Comparison of ENCODE assay signal across 1 cellular context in genomic region chr2:88627055-88627855, GRCh38.
TF ChIP-seq lines count a peak whose summit lies in the region.

Gene EIF2AK3 (minus strand): TSS chr2:88627464. CDS start chr2:88627274, 190 bp downstream.

TF ChIP-seq in GM12878, 131 proteins besides CTCF, POLR2A, EP300 and RAD21 (continued from another document):
- TF ChIP-seq IRF3 (IDR thresholded peaks at IDR 0.05) (peak; percentile 99), BCL11A (IDR thresholded peaks at IDR 0.05; ENCODE audit: low read depth, low read length) (no peak), PRDM15 (CRISPR knock-in tag; IDR thresholded peaks at IDR 0.05) (no peak), MXI1 (IDR thresholded peaks at IDR 0.05; ENCODE audit: low read depth, low read length) (peak; percentile 73), IKZF1 (conservative IDR thresholded peaks at IDR 0.05) (peak; percentile 70), MYC (IDR thresholded peaks at IDR 0.05; ENCODE audit: insufficient read depth, insufficient read length, insufficient replicate concordance, low read length, severe bottlenecking) (peak; percentile 34), NKRF (conservative IDR thresholded peaks at IDR 0.05) (peak; percentile 97), HDGF (IDR thresholded peaks at IDR 0.05) (peak; percentile 22; the same call in 1 of the 2 replicates), NFYA (IDR thresholded peaks at IDR 0.05; ENCODE audit: borderline replicate concordance, low read depth, low read length) (peak; percentile 98), TAF1 (IDR thresholded peaks at IDR 0.05; ENCODE audit: borderline replicate concordance, low read depth, low read length) (peak; percentile 82), NFIC (IDR thresholded peaks at IDR 0.05; ENCODE audit: low read depth, low read length) (no peak), SRF (IDR thresholded peaks at IDR 0.05; ENCODE audit: low read depth in 2 of 2, low read length in 2 of 2) (peak in 1 of 2 experiments; percentile 63; a peak in 1 of 4 replicates), ZNF687 (IDR thresholded peaks at IDR 0.05) (peak; percentile 72), CEBPZ (IDR thresholded peaks at IDR 0.05; ENCODE audit: low read depth, low read length) (peak; percentile 98), GABPA (IDR thresholded peaks at IDR 0.05; ENCODE audit: low read depth) (peak; percentile 81), FOS (IDR thresholded peaks at IDR 0.05; ENCODE audit: borderline replicate concordance, extremely low read depth, insufficient read length) (peak; percentile 98), PBX3 (IDR thresholded peaks at IDR 0.05; ENCODE audit: insufficient replicate concordance, low read depth, low read length) (peak; percentile 98), ELK1 (IDR thresholded peaks at IDR 0.05; ENCODE audit: low read depth, low read length) (peak; percentile 85), TCF7 (IDR thresholded peaks at IDR 0.05; ENCODE audit: borderline replicate concordance) (no peak), BRCA1 (IDR thresholded peaks at IDR 0.05; ENCODE audit: low read depth, low read length) (no peak), SKIL (IDR thresholded peaks at IDR 0.05; ENCODE audit: low read depth, poor library complexity, severe bottlenecking) (peak; percentile 96), LARP7 (IDR thresholded peaks at IDR 0.05) (peak; percentile 99), SMARCA5 (IDR thresholded peaks at IDR 0.05) (peak; percentile 88), DPF2 (IDR thresholded peaks at IDR 0.05) (peak; percentile 99), GATAD2B (conservative IDR thresholded peaks at IDR 0.05; ENCODE audit: low read depth) (peak; percentile 79), RUNX3 (IDR thresholded peaks at IDR 0.05; ENCODE audit: low read length) (peak; percentile 22; the same call in 1 of the 2 replicates), FOXM1 (IDR thresholded peaks at IDR 0.05; ENCODE audit: low read depth, low read length) (peak; percentile 73; the same call in 1 of the 2 replicates), POU2F2 (IDR thresholded peaks at IDR 0.05; ENCODE audit: borderline replicate concordance, low read depth, low read length) (peak; percentile 83; the same call in 1 of the 3 replicates), YY1 (IDR thresholded peaks at IDR 0.05; ENCODE audit: low read depth, low read length) (peak; percentile 85), TCF3 (IDR thresholded peaks at IDR 0.05; ENCODE audit: borderline replicate concordance, insufficient read depth, low read depth, low read length) (0 out of 2 replicates have a peak, but pooled peaks have one; percentile 34), SUPT20H (IDR thresholded peaks at IDR 0.05; ENCODE audit: borderline replicate concordance, control insufficient read depth, low read depth, low read length) (no peak), SMAD1 (IDR thresholded peaks at IDR 0.05; ENCODE audit: low read depth, partially characterized antibody) (no peak), RB1 (IDR thresholded peaks at IDR 0.05; ENCODE audit: borderline replicate concordance) (peak; percentile 79), TBL1XR1 (IDR thresholded peaks at IDR 0.05; ENCODE audit: low read depth, low read length) (no peak), TARDBP (IDR thresholded peaks at IDR 0.05; ENCODE audit: borderline replicate concordance) (no peak)
